Comparison of ENCODE assay signal across 8 cellular contexts in the genomic region with DNA sequence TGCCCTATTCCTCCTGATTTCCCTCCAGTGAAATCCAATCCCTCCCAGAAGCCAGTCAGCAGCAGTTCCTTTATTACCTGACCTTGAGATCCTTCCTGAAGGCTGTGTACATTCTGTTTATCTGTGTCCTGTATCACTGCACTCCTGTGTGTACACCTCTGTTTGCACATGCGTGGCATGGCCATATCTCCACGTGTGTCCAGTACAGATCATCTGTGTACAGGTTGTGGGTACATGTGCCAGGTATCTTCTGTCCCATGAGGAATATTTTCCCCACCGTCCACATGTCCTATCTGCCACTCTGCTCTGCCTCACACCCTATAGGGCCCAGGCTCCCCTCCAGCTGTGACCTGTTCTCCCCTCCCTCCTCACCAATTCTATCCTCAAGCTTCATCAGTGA. TPM values are rescaled to one million over a fixed set of nuclear protein-coding genes. Genes with fewer than 3 reads are reported as not detected.
DNase-seq lines count a peak whose midpoint lies in the region; TF ChIP-seq lines count a peak whose summit lies in the region.

No MANE protein-coding gene starts in this region.

- no peaks in the 10 kb centered on the region for H3K9me3 ChIP-seq in ascending aorta
- no peaks in the 10 kb centered on the region for H3K9me3 ChIP-seq in mononuclear cell (ENCODE audit: low read depth, low read length)
- H3K9me3 ChIP-seq in transverse colon: no peaks in the 10 kb centered on the region

- intact Hi-C loops in ascending aorta (cut with DNase I) (loop anchor here (5.0 kb wide), 1 partner anchor 179 kb away; a partner anchor contains a TSS), transverse colon (cut with DNase I; ENCODE audit: low total_unique reads) (no loop called here)

- TF ChIP-seq POLR2A in transverse colon (IDR thresholded peaks at IDR 0.05): peak; percentile 27

- TF ChIP-seq CTCF in ascending aorta (IDR thresholded peaks at IDR 0.05) (no peak), transverse colon (IDR thresholded peaks at IDR 0.05) (no peak)

- no peak for TF ChIP-seq EP300 in transverse colon (IDR thresholded peaks at IDR 0.05; ENCODE audit: low read depth)

- 18 to 27% methylated on average over 2 to 3 of the region's 3 CpGs for WGBS in transverse colon (ENCODE audit: low coverage in 1 of 2), 2 donors

- H3K4me1 ChIP-seq in ascending aorta (peaks cover 0 to 27% of the 10 kb centered on the region in 2 donors), mononuclear cell (ENCODE audit: insufficient read depth, low read length) (peaks cover 76% of the 10 kb centered on the region), transverse colon (peaks cover 29 to 51% (median 38%) of the 10 kb centered on the region in 4 donors)

- peak overlapping the region; percentile 71 to 96 for H3K27ac ChIP-seq in ascending aorta
- peak overlapping the region; percentile 94 to 96 (median 96) for H3K27ac ChIP-seq in transverse colon

- peak overlapping the region; percentile 15 to 93 for H3K4me3 ChIP-seq in ascending aorta
- peak overlapping the region; percentile 96 for H3K4me3 ChIP-seq in mononuclear cell (ENCODE audit: low read length)
- peak overlapping the region in 1 of 4 donors; percentile 92 for H3K4me3 ChIP-seq in transverse colon

- H3K27me3 ChIP-seq in ascending aorta (no peaks in the 10 kb centered on the region), mononuclear cell (ENCODE audit: insufficient read depth, low read length) (no peaks in the 10 kb centered on the region), transverse colon (no peaks in the 10 kb centered on the region)

- peaks cover 45 to 52% of the 10 kb centered on the region in 2 donors for H3K36me3 ChIP-seq in ascending aorta
- peaks cover 0 to 31% (median 14%) of the 10 kb centered on the region in 4 donors for H3K36me3 ChIP-seq in transverse colon

- DNase-seq in activated naive CD4-positive, alpha-beta T cell treated with Interleukin-2 at 50 U/mL for 16 hours: peak; percentile 9
- no peak for DNase-seq in activated naive CD4-positive, alpha-beta T cell (lab: John Stamatoyannopoulos, UW)
- no peak for DNase-seq in ascending aorta (ENCODE audit: low spot score in 2 of 2)
- DNase-seq in transverse colon: peak; percentile 45
- no peak for DNase-seq in kidney glomerular epithelial cell (lab: John Stamatoyannopoulos, UW)
- DNase-seq in NK-92 treated with Interleukin-12 subunit alpha and Interleukin-12 subunit beta, amount 100 ng/mL, for 24 hours (lab: John Stamatoyannopoulos, UW): no peak
- DNase-seq in T1000 (lab: John Stamatoyannopoulos, UW): no peak

- in situ Hi-C loops in transverse colon (cut with MboI; ENCODE audit: low pct_ligation_motif_present in 1 of 4, low pct_unique_long_range_greater_than_20kb in 1 of 4, low sequenced_read_pairs in 3 of 4): no loop called here

RNA-seq across cellular contexts. Expression of a gene that starts 2.8 kb away (rescaled TPM):
- total RNA-seq in ascending aorta: 42.4 TPM
- 250 TPM for total RNA-seq in mononuclear cell
- total RNA-seq in transverse colon: 10 to 100 TPM; 34.4 to 90.2 (median 57.5) TPM

RNA-seq across cellular contexts. Expression of a gene that starts 3.6 kb away (rescaled TPM):
- total RNA-seq in ascending aorta (3.6 TPM), mononuclear cell (4.6 TPM), transverse colon (1 to 10 TPM in 3 of 4 donors, not detected in 1; 1.2 to 3.2 (median 1.3) TPM)

RNA-seq across cellular contexts. Expression of a gene that starts 9.0 kb away (rescaled TPM):
- total RNA-seq in ascending aorta (11.4 TPM), mononuclear cell (0.31 TPM), transverse colon (1 to 10 TPM; 1.5 to 3.7 (median 2.8) TPM)

RNA-seq across cellular contexts. Expression of a gene that starts 14.0 kb away (rescaled TPM):
- total RNA-seq in ascending aorta (3.7 TPM), mononuclear cell (22.0 TPM), transverse colon (10 to 100 TPM in 3 of 4 donors, 1 to 10 TPM in 1; 9.6 to 19.8 (median 10.2) TPM)

RNA-seq across cellular contexts. Expression of a gene that starts 20.2 kb away (rescaled TPM):
- not detected for total RNA-seq in ascending aorta
- 0.10 TPM for total RNA-seq in mononuclear cell
- 1 to 10 TPM in 2 of 4 donors, under 1 TPM in 1, not detected in 1; 0.68 to 10.0 (median 2.5) TPM for total RNA-seq in transverse colon

Comparison
In these comparisons a context has a peak if more than half of its experiments do, and no peak if none do; other contexts are left out.
1. DNase-seq: peak in activated naive CD4-positive, alpha-beta T cell treated with Interleukin-2 at 50 U/mL for 16 hours (single experiment) and transverse colon (single experiment); none in activated naive CD4-positive, alpha-beta T cell (0 of 4), ascending aorta (0 of 2), kidney glomerular epithelial cell (single experiment), NK-92 treated with Interleukin-12 subunit alpha and Interleukin-12 subunit beta, amount 100 ng/mL, for 24 hours (single experiment) and T1000 (single experiment).